Comparison of ENCODE assay signal across 31 cellular contexts in genomic region chr4:150070464-150071170, GRCh38. TPM values are rescaled to one million over a fixed set of nuclear protein-coding genes. Genes with fewer than 3 reads are reported as not detected.
DNase-seq lines count a peak whose midpoint lies in the region; ATAC-seq and TF ChIP-seq lines count a peak whose summit lies in the region.
"Had no signal": no experiment of that assay in that cellular context is flagged by ENCODE, and none has a peak within 500 bp of the region (broad histone marks: within the 10 kb centered on the region; RNA-seq: fewer than 3 reads in every experiment).

No MANE protein-coding gene starts in this region.

- H3K27me3 ChIP-seq in osteoblast (ENCODE audit: insufficient read depth, low read length) = no peaks in the 10 kb centered on the region
- H3K27me3 ChIP-seq: BLaER1 treated with 17β-estradiol and CSF1 and Interleukin-3, amounts not matched to agents 10 nM and 100 nM; right lobe of liver; stomach; thyroid gland; uterus had no signal

- no peak overlapping the region for H3K4me3 Mint-ChIP-seq in activated CD8-positive, alpha-beta memory T cell treated with anti-CD3 and anti-CD28 coated beads, Interleukin-2, amount 10 ng/mL, durations not matched to agents 7 days and 5 days
- H3K4me3 Mint-ChIP-seq: neural progenitor cell, T-helper 17 cell had no signal

- CTCF ChIA-PET in HEK293T (lab: Yijun Ruan, JAX) = no interaction called here
- CTCF ChIA-PET in activated CD8-positive, alpha-beta memory T cell treated with anti-CD3 and anti-CD28 coated beads, Interleukin-2, amount 10 ng/mL, durations not matched to agents 7 days and 5 days (lab: Charles Lee) = no interaction called here

- H3K27me3 Mint-ChIP-seq in activated CD8-positive, alpha-beta memory T cell treated with anti-CD3 and anti-CD28 coated beads, Interleukin-2, amount 10 ng/mL, durations not matched to agents 7 days and 5 days = peaks cover 33% of the 10 kb centered on the region

- H3K27ac ChIP-seq in osteoblast (ENCODE audit: low read depth, low read length) = peak overlapping the region; percentile 44
- H3K27ac ChIP-seq: BLaER1 treated with 17β-estradiol and CSF1 and Interleukin-3, amounts not matched to agents 10 nM and 100 nM; neural progenitor cell; PC-9; right lobe of liver; stomach; thyroid gland; uterus had no signal

- no peaks in the 10 kb centered on the region for H3K79me2 ChIP-seq in osteoblast (ENCODE audit: insufficient read depth, low read length)

- H3K36me3 ChIP-seq in osteoblast (ENCODE audit: insufficient read depth, low read length) = no peaks in the 10 kb centered on the region
- H3K36me3 ChIP-seq: BLaER1 treated with 17β-estradiol and CSF1 and Interleukin-3, amounts not matched to agents 10 nM and 100 nM; neural progenitor cell; right lobe of liver; stomach; thyroid gland; uterus had no signal

- peak overlapping the region; percentile 0 for H2AFZ ChIP-seq in osteoblast (ENCODE audit: low read length)
- H2AFZ ChIP-seq: neural progenitor cell, PC-9 had no signal

- H4K20me1 ChIP-seq in osteoblast (ENCODE audit: insufficient read depth, low read length) = no peaks in the 10 kb centered on the region
- H4K20me1 ChIP-seq: BLaER1 treated with 17β-estradiol and CSF1 and Interleukin-3, amounts not matched to agents 10 nM and 100 nM had no signal

- no peaks in the 10 kb centered on the region for H3K9me3 Mint-ChIP-seq in activated CD8-positive, alpha-beta memory T cell treated with anti-CD3 and anti-CD28 coated beads, Interleukin-2, amount 10 ng/mL, durations not matched to agents 7 days and 5 days (ENCODE audit: low read depth)
- H3K9me3 Mint-ChIP-seq: neural progenitor cell had no signal

- peak; percentile 45 for DNase-seq in Daoy (ENCODE audit: low read depth)
- DNase-seq in HEK293T (ENCODE audit: extremely low spot score) = peak; percentile 21
- peak; percentile 35 for DNase-seq in fibroblast of gingiva (ENCODE audit: low read depth)
- DNase-seq in osteoblast (ENCODE audit: insufficient read length, low spot score, missing footprints) = no peak
- DNase-seq in activated CD8-positive, alpha-beta memory T cell treated with anti-CD3 and anti-CD28 coated beads, Interleukin-2, amount 10 ng/mL, durations not matched to agents 7 days and 5 days = no peak
- no peak for DNase-seq in NCI-H2029 (lab: John Stamatoyannopoulos, UW)
- DNase-seq in activated CD8-positive, alpha-beta memory T cell treated with anti-CD3 and anti-CD28 coated beads, Interleukin-2, amount 50 U/mL, for 4 hours = no peak
- DNase-seq: activated CD4-positive, alpha-beta T cell treated with anti-CD3 and anti-CD28 coated beads, Interleukin-2, amount 50 U/mL, for 48 hours; activated CD4-positive, CD25-positive, alpha-beta regulatory T cell treated with anti-CD3 and anti-CD28 coated beads, Interleukin-2, amount 50 U/mL, for 72 hours; activated naive CD4-positive, alpha-beta T cell; COR-L47; GF-D8; hypothalamus; left cardiac atrium; NCI-H1092; NCI-H1694 treated with DMSO at 0.1 percent for 48 hours; NCI-H2171 treated with DMSO at 0.1 percent for 48 hours; NCI-H524; PC-9; posterior cingulate gyrus; right lobe of liver; stimulated activated CD4-positive, alpha-beta T cell treated with anti-CD3 and anti-CD28 coated beads, Interleukin-12 subunit alpha, Interleukin-12 subunit beta, amount 100 ng/mL, for 4 hours; stimulated activated CD4-positive, alpha-beta T cell treated with anti-CD3 and anti-CD28 coated beads, Interleukin-2, amount 100 ng/mL, for 48 hours; stomach; T-helper 17 cell; thyroid gland; uterus had no signal

- no peak for ATAC-seq in activated CD8-positive, alpha-beta memory T cell treated with anti-CD3 and anti-CD28 coated beads, Interleukin-2, amount 10 ng/mL, durations not matched to agents 7 days and 5 days
- ATAC-seq: esophagus mucosa, left cardiac atrium, right lobe of liver, Right ventricle myocardium inferior, T-helper 17 cell had no signal

- H3K27ac Mint-ChIP-seq in activated CD8-positive, alpha-beta memory T cell treated with anti-CD3 and anti-CD28 coated beads, Interleukin-2, amount 10 ng/mL, durations not matched to agents 7 days and 5 days = no peak overlapping the region
- H3K27ac Mint-ChIP-seq: neural progenitor cell, T-helper 17 cell had no signal

- no peak overlapping the region for H3K4me2 ChIP-seq in osteoblast (ENCODE audit: insufficient read depth, low read length)
- H3K4me2 ChIP-seq: BLaER1 treated with 17β-estradiol and CSF1 and Interleukin-3, amounts not matched to agents 10 nM and 100 nM; neural progenitor cell; PC-9 had no signal

- peaks cover 40% of the 10 kb centered on the region for H3K4me1 ChIP-seq in osteoblast (ENCODE audit: insufficient read depth, low read length)
- H3K4me1 ChIP-seq: neural progenitor cell, thyroid gland, uterus had no signal

- POLR2A ChIA-PET in HEK293T (lab: Yijun Ruan, JAX) = no interaction called here

- no peaks in the 10 kb centered on the region for H3K4me1 Mint-ChIP-seq in activated CD8-positive, alpha-beta memory T cell treated with anti-CD3 and anti-CD28 coated beads, Interleukin-2, amount 10 ng/mL, durations not matched to agents 7 days and 5 days
- H3K4me1 Mint-ChIP-seq: neural progenitor cell, T-helper 17 cell had no signal

- TF ChIP-seq CTCF in osteoblast (IDR thresholded peaks at IDR 0.05; ENCODE audit: extremely low read depth, low read depth, low read length) = no peak

- H3K9me3 ChIP-seq in osteoblast (ENCODE audit: low read depth, low read length) = no peaks in the 10 kb centered on the region
- H3K9me3 ChIP-seq: right lobe of liver, stomach, thyroid gland, uterus had no signal

- no peak overlapping the region for H3K4me3 ChIP-seq in osteoblast (ENCODE audit: insufficient read depth, low read length)
- H3K4me3 ChIP-seq: BLaER1 treated with 17β-estradiol and CSF1 and Interleukin-3, amounts not matched to agents 10 nM and 100 nM; neural progenitor cell; PC-9; right lobe of liver; stomach; thyroid gland; uterus had no signal

- H3K36me3 Mint-ChIP-seq in activated CD8-positive, alpha-beta memory T cell treated with anti-CD3 and anti-CD28 coated beads, Interleukin-2, amount 10 ng/mL, durations not matched to agents 7 days and 5 days = no peaks in the 10 kb centered on the region
- H3K36me3 Mint-ChIP-seq: neural progenitor cell had no signal

TF ChIP-seq in HEK293T, 16 proteins besides CTCF, POLR2A, EP300 and RAD21:
- TF ChIP-seq BHLHE40 (IDR thresholded peaks at IDR 0.05; ENCODE audit: borderline replicate concordance) (no peak), FOXM1 (IDR thresholded peaks at IDR 0.05; ENCODE audit: borderline replicate concordance) (no peak), FOXK2 (IDR thresholded peaks at IDR 0.05) (no peak), CTBP1 (IDR thresholded peaks at IDR 0.05; ENCODE audit: borderline replicate concordance) (no peak), FOXA1 (IDR thresholded peaks at IDR 0.05) (no peak), NFRKB (IDR thresholded peaks at IDR 0.05) (no peak), ELF4 (IDR thresholded peaks at IDR 0.05) (no peak), ZNF384 (IDR thresholded peaks at IDR 0.05) (no peak), HDGF (IDR thresholded peaks at IDR 0.05; ENCODE audit: borderline replicate concordance) (no peak), PKNOX1 (IDR thresholded peaks at IDR 0.05) (no peak), SUZ12 (IDR thresholded peaks at IDR 0.05) (no peak), ARNT (IDR thresholded peaks at IDR 0.05) (no peak), SP1 (IDR thresholded peaks at IDR 0.05) (no peak)

RNA-seq across cellular contexts. Expression of gene DCLK2, which starts 7.6 kb away (rescaled TPM):
- total RNA-seq in Daoy (2014; rRNA removed; shearing (Covaris generic)) = 9.7 and 13.5 TPM in 2 replicates
- total RNA-seq in osteoblast = 11.6 and 13.6 TPM in 2 replicates
- total RNA-seq in activated CD8-positive, alpha-beta memory T cell treated with anti-CD3 and anti-CD28 coated beads, Interleukin-2, amount 10 ng/mL, durations not matched to agents 7 days and 5 days = under 1 TPM in 1 of 2 experiments, not detected in 1; 0.07 TPM
- total RNA-seq: T-helper 17 cell had no signal

Comparison
In these comparisons a context has a peak if more than half of its experiments do, and no peak if none do; other contexts are left out.
1. DNase-seq: peak in Daoy (single experiment), HEK293T (single experiment) and fibroblast of gingiva (single experiment); none in osteoblast (single experiment), activated CD8-positive, alpha-beta memory T cell treated with anti-CD3 and anti-CD28 coated beads, Interleukin-2, amount 10 ng/mL, durations not matched to agents 7 days and 5 days (single experiment), NCI-H2029 (single experiment) and activated CD8-positive, alpha-beta memory T cell treated with anti-CD3 and anti-CD28 coated beads, Interleukin-2, amount 50 U/mL, for 4 hours (single experiment).
2. RNA of gene DCLK2, which starts 7.6 kb away (total RNA-seq): 9.7 to 13.5 TPM in Daoy and 11.6 to 13.6 TPM in osteoblast; 0.07 TPM in activated CD8-positive, alpha-beta memory T cell treated with anti-CD3 and anti-CD28 coated beads, Interleukin-2, amount 10 ng/mL, durations not matched to agents 7 days and 5 days; every median in the first group is over 10 times any median in the second.